Comparison of ENCODE assay signal across 1 cellular context in the genomic region with DNA sequence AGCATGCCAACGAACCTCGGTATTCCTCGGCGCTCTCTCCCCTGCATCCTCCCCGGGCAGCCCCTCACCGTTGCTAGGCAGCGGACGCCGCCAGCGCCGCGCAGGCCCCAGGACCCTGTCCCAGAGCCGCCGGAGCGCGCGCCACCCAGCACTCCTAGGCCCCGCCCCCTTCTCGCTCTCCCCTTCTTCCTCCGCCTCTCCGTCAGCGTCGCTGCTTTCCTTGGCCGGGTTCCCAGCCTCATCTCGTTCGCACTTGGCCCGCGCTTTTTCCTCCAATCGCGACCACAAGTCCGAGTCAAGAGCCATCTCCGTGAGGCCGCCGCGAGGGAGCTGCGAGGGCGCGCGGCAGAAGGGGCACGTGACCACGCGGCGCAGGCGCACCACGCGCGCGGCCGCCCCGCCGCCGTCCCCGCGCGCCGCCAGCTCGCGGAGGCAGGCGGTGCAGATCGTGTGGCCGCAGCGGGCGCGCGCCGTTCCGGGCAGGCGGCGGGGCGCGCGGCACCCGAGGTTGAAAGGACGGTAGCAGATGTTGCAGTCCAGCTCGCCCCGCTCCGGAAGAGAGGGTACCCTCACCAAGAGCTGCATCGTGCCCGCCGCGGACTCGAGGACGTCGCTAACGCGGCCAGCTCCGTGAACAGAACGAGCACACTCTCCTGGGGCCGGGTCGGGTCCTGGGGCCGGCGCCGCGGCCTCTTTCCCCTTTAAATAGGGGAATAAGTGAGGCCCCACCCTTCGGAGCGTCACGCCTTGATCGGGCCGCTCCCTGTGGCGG.
TF ChIP-seq lines count a peak whose summit lies in the region.

A gene (minus strand): TSS at position 679 of the 772 bp plus-strand sequence. CDS start 94 bp downstream, at position 585.

TF ChIP-seq in HEK293, 187 proteins besides CTCF, POLR2A, EP300 and RAD21 (continued from another document and continues in another):
- TF ChIP-seq ZNF341 (tag by site-specific recombination; IDR thresholded peaks at IDR 0.05; ENCODE audit: low read depth) (no peak; the same call in 1 of the 2 replicates), ZNF544 (tag by site-specific recombination; IDR thresholded peaks at IDR 0.05) (no peak), ZNF530 (tag by site-specific recombination; IDR thresholded peaks at IDR 0.05; ENCODE audit: low read depth) (no peak), ZNF521 (tag by site-specific recombination; IDR thresholded peaks at IDR 0.05) (no peak), GLIS1 (tag by site-specific recombination; IDR thresholded peaks at IDR 0.05) (no peak), KLF9 (tag by site-specific recombination; IDR thresholded peaks at IDR 0.05; ENCODE audit: low read depth) (peak; percentile 87), SP2 (tag by site-specific recombination; IDR thresholded peaks at IDR 0.05) (peak; percentile 84), ZNF335 (tag by site-specific recombination; conservative IDR thresholded peaks at IDR 0.05) (no peak; the same call in none of the 2 replicates), ZNF48 (tag by site-specific recombination; IDR thresholded peaks at IDR 0.05) (no peak), EGR2 (tag by site-specific recombination; IDR thresholded peaks at IDR 0.05; ENCODE audit: low read depth) (no peak), ZNF132 (tag by site-specific recombination; IDR thresholded peaks at IDR 0.05; ENCODE audit: borderline replicate concordance) (no peak), ZNF747 (tag by site-specific recombination; IDR thresholded peaks at IDR 0.05) (no peak), ZNF626 (tag by site-specific recombination; IDR thresholded peaks at IDR 0.05) (no peak), KLF7 (tag by site-specific recombination; IDR thresholded peaks at IDR 0.05; ENCODE audit: borderline replicate concordance) (peak; percentile 82), ZNF600 (tag by site-specific recombination; IDR thresholded peaks at IDR 0.05) (no peak), ZSCAN16 (tag by site-specific recombination; IDR thresholded peaks at IDR 0.05) (no peak), ZNF701 (tag by site-specific recombination; IDR thresholded peaks at IDR 0.05) (no peak), ZBTB48 (tag by site-specific recombination; IDR thresholded peaks at IDR 0.05) (no peak), ZNF837 (tag by site-specific recombination; IDR thresholded peaks at IDR 0.05) (no peak), ZNF571 (tag by site-specific recombination; IDR thresholded peaks at IDR 0.05) (no peak), ZNF114 (tag by site-specific recombination; IDR thresholded peaks at IDR 0.05) (no peak), KLF8 (tag by site-specific recombination; IDR thresholded peaks at IDR 0.05) (peak; percentile 11; the same call in 1 of the 2 replicates), ZNF221 (tag by site-specific recombination; IDR thresholded peaks at IDR 0.05; ENCODE audit: borderline replicate concordance) (no peak), MZF1 (tag by site-specific recombination; IDR thresholded peaks at IDR 0.05; ENCODE audit: borderline replicate concordance) (peak; percentile 59; the same call in 1 of the 2 replicates), ZNF514 (tag by site-specific recombination; IDR thresholded peaks at IDR 0.05) (no peak), GLIS2 (tag by site-specific recombination; IDR thresholded peaks at IDR 0.05) (peak; percentile 53)
- TF ChIP-seq, protein P1, sequence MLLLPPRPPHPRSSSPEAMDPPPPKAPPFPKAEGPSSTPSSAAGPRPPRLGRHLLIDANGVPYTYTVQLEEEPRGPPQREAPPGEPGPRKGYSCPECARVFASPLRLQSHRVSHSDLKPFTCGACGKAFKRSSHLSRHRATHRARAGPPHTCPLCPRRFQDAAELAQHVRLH (tag by site-specific recombination; IDR thresholded peaks at IDR 0.05): no peak
- TF ChIP-seq, protein P2, sequence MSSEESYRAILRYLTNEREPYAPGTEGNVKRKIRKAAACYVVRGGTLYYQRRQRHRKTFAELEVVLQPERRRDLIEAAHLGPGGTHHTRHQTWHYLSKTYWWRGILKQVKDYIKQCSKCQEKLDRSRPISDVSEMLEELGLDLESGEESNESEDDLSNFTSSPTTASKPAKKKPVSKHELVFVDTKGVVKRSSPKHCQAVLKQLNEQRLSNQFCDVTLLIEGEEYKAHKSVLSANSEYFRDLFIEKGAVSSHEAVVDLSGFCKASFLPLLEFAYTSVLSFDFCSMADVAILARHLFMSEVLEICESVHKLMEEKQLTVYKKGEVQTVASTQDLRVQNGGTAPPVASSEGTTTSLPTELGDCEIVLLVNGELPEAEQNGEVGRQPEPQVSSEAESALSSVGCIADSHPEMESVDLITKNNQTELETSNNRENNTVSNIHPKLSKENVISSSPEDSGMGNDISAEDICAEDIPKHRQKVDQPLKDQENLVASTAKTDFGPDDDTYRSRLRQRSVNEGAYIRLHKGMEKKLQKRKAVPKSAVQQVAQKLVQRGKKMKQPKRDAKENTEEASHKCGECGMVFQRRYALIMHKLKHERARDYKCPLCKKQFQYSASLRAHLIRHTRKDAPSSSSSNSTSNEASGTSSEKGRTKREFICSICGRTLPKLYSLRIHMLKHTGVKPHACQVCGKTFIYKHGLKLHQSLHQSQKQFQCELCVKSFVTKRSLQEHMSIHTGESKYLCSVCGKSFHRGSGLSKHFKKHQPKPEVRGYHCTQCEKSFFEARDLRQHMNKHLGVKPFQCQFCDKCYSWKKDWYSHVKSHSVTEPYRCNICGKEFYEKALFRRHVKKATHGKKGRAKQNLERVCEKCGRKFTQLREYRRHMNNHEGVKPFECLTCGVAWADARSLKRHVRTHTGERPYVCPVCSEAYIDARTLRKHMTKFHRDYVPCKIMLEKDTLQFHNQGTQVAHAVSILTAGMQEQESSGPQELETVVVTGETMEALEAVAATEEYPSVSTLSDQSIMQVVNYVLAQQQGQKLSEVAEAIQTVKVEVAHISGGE (tag by site-specific recombination; conservative IDR thresholded peaks at IDR 0.05; ENCODE audit: low read depth): 0 out of 2 replicates have a peak, but pooled peaks have one; percentile 13
- TF ChIP-seq, protein P3, sequence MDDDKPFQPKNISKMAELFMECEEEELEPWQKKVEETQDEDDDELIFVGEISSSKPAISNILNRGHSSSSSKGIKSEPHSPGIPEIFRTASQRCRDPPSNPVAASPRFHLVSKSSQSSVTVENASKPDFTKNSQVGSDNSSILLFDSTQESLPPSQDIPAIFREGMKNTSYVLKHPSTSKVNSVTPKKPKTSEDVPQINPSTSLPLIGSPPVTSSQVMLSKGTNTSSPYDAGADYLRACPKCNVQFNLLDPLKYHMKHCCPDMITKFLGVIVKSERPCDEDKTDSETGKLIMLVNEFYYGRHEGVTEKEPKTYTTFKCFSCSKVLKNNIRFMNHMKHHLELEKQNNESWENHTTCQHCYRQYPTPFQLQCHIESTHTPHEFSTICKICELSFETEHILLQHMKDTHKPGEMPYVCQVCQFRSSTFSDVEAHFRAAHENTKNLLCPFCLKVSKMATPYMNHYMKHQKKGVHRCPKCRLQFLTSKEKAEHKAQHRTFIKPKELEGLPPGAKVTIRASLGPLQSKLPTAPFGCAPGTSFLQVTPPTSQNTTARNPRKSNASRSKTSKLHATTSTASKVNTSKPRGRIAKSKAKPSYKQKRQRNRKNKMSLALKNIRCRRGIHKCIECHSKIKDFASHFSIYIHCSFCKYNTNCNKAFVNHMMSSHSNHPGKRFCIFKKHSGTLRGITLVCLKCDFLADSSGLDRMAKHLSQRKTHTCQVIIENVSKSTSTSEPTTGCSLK (tag by site-specific recombination; IDR thresholded peaks at IDR 0.05): no peak
- TF ChIP-seq, protein P4, sequence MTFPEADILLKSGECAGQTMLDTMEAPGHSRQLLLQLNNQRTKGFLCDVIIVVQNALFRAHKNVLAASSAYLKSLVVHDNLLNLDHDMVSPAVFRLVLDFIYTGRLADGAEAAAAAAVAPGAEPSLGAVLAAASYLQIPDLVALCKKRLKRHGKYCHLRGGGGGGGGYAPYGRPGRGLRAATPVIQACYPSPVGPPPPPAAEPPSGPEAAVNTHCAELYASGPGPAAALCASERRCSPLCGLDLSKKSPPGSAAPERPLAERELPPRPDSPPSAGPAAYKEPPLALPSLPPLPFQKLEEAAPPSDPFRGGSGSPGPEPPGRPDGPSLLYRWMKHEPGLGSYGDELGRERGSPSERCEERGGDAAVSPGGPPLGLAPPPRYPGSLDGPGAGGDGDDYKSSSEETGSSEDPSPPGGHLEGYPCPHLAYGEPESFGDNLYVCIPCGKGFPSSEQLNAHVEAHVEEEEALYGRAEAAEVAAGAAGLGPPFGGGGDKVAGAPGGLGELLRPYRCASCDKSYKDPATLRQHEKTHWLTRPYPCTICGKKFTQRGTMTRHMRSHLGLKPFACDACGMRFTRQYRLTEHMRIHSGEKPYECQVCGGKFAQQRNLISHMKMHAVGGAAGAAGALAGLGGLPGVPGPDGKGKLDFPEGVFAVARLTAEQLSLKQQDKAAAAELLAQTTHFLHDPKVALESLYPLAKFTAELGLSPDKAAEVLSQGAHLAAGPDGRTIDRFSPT (tag by site-specific recombination; IDR thresholded peaks at IDR 0.05): no peak; the same call in none of the 2 replicates
- TF ChIP-seq, protein P5, sequence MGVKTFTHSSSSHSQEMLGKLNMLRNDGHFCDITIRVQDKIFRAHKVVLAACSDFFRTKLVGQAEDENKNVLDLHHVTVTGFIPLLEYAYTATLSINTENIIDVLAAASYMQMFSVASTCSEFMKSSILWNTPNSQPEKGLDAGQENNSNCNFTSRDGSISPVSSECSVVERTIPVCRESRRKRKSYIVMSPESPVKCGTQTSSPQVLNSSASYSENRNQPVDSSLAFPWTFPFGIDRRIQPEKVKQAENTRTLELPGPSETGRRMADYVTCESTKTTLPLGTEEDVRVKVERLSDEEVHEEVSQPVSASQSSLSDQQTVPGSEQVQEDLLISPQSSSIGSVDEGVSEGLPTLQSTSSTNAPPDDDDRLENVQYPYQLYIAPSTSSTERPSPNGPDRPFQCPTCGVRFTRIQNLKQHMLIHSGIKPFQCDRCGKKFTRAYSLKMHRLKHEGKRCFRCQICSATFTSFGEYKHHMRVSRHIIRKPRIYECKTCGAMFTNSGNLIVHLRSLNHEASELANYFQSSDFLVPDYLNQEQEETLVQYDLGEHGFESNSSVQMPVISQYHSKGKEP (tag by site-specific recombination; IDR thresholded peaks at IDR 0.05): no peak
- TF ChIP-seq, protein P6, sequence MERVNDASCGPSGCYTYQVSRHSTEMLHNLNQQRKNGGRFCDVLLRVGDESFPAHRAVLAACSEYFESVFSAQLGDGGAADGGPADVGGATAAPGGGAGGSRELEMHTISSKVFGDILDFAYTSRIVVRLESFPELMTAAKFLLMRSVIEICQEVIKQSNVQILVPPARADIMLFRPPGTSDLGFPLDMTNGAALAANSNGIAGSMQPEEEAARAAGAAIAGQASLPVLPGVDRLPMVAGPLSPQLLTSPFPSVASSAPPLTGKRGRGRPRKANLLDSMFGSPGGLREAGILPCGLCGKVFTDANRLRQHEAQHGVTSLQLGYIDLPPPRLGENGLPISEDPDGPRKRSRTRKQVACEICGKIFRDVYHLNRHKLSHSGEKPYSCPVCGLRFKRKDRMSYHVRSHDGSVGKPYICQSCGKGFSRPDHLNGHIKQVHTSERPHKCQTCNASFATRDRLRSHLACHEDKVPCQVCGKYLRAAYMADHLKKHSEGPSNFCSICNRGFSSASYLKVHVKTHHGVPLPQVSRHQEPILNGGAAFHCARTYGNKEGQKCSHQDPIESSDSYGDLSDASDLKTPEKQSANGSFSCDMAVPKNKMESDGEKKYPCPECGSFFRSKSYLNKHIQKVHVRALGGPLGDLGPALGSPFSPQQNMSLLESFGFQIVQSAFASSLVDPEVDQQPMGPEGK (tag by site-specific recombination; IDR thresholded peaks at IDR 0.05): peak; percentile 83
- TF ChIP-seq, protein P7, sequence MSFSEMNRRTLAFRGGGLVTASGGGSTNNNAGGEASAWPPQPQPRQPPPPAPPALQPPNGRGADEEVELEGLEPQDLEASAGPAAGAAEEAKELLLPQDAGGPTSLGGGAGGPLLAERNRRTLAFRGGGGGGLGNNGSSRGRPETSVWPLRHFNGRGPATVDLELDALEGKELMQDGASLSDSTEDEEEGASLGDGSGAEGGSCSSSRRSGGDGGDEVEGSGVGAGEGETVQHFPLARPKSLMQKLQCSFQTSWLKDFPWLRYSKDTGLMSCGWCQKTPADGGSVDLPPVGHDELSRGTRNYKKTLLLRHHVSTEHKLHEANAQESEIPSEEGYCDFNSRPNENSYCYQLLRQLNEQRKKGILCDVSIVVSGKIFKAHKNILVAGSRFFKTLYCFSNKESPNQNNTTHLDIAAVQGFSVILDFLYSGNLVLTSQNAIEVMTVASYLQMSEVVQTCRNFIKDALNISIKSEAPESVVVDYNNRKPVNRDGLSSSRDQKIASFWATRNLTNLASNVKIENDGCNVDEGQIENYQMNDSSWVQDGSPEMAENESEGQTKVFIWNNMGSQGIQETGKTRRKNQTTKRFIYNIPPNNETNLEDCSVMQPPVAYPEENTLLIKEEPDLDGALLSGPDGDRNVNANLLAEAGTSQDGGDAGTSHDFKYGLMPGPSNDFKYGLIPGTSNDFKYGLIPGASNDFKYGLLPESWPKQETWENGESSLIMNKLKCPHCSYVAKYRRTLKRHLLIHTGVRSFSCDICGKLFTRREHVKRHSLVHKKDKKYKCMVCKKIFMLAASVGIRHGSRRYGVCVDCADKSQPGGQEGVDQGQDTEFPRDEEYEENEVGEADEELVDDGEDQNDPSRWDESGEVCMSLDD (tag by site-specific recombination; IDR thresholded peaks at IDR 0.05): peak; percentile 1; the same call in 1 of the 2 replicates
- TF ChIP-seq, protein P8, sequence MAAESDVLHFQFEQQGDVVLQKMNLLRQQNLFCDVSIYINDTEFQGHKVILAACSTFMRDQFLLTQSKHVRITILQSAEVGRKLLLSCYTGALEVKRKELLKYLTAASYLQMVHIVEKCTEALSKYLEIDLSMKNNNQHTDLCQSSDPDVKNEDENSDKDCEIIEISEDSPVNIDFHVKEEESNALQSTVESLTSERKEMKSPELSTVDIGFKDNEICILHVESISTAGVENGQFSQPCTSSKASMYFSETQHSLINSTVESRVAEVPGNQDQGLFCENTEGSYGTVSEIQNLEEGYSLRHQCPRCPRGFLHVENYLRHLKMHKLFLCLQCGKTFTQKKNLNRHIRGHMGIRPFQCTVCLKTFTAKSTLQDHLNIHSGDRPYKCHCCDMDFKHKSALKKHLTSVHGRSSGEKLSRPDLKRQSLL (tag by site-specific recombination; IDR thresholded peaks at IDR 0.05): peak; percentile 81
- TF ChIP-seq, protein P9, sequence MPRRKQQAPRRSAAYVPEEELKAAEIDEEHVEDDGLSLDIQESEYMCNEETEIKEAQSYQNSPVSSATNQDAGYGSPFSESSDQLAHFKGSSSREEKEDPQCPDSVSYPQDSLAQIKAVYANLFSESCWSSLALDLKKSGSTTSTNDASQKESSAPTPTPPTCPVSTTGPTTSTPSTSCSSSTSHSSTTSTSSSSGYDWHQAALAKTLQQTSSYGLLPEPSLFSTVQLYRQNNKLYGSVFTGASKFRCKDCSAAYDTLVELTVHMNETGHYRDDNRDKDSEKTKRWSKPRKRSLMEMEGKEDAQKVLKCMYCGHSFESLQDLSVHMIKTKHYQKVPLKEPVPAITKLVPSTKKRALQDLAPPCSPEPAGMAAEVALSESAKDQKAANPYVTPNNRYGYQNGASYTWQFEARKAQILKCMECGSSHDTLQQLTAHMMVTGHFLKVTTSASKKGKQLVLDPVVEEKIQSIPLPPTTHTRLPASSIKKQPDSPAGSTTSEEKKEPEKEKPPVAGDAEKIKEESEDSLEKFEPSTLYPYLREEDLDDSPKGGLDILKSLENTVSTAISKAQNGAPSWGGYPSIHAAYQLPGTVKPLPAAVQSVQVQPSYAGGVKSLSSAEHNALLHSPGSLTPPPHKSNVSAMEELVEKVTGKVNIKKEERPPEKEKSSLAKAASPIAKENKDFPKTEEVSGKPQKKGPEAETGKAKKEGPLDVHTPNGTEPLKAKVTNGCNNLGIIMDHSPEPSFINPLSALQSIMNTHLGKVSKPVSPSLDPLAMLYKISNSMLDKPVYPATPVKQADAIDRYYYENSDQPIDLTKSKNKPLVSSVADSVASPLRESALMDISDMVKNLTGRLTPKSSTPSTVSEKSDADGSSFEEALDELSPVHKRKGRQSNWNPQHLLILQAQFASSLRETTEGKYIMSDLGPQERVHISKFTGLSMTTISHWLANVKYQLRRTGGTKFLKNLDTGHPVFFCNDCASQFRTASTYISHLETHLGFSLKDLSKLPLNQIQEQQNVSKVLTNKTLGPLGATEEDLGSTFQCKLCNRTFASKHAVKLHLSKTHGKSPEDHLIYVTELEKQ (tag by site-specific recombination; IDR thresholded peaks at IDR 0.05; ENCODE audit: borderline replicate concordance): no peak
